Comparison of ENCODE assay signal across 8 cellular contexts in genomic region chr16:19210175-19210924, GRCh38. TPM values are rescaled to one million over a fixed set of nuclear protein-coding genes. Genes with fewer than 3 reads are reported as not detected.
A peak's percentile ranks its signal among the peaks of the same experiment; 100 is the strongest.
DNase-seq lines count a peak whose midpoint lies in the region; ATAC-seq and TF ChIP-seq lines count a peak whose summit lies in the region.

No MANE protein-coding gene starts in this region.

- no peak for TF ChIP-seq POLR2A in testis (IDR thresholded peaks at IDR 0.05)

- ATAC-seq in GM18858 (IDR thresholded peaks at IDR 0.05; ENCODE audit: unreplicated experiment), result peak; percentile 74
- ATAC-seq in HG02642 (IDR thresholded peaks at IDR 0.05; ENCODE audit: poor library complexity, unreplicated experiment), result peak; percentile 78
- peak; percentile 83 for ATAC-seq in memory B cell (ENCODE audit: low read depth)

- no peaks in the 10 kb centered on the region for H3K36me3 ChIP-seq in testis (ENCODE audit: low read depth, missing control alignments)

- no peaks in the 10 kb centered on the region for H3K27me3 Mint-ChIP-seq in memory B cell

- H3K27me3 ChIP-seq in testis, result no peaks in the 10 kb centered on the region

- H3K4me1 Mint-ChIP-seq in memory B cell, result peaks cover 26% of the 10 kb centered on the region

- H3K27ac ChIP-seq in testis, result no peak overlapping the region

- peaks cover 7% of the 10 kb centered on the region for H3K36me3 Mint-ChIP-seq in memory B cell

- H3K4me3 ChIP-seq in testis, result no peak overlapping the region

- no peaks in the 10 kb centered on the region for H3K9me3 ChIP-seq in testis

- 78 to 80% methylated on average over 10 of the region's 10 CpGs for WGBS in testis, 2 donors

- no peaks in the 10 kb centered on the region for H3K4me1 ChIP-seq in testis

- intact Hi-C loops in testis (cut with DNase I; ENCODE audit: low total_unique reads), result no loop called here

- H3K9me3 Mint-ChIP-seq in memory B cell, result peaks cover 9% of the 10 kb centered on the region

- peak overlapping the region; percentile 96 for H3K27ac Mint-ChIP-seq in memory B cell

- DNase-seq in NCI-H1930 (lab: John Stamatoyannopoulos, UW) (peak; percentile 6 to 66), memory B cell (ENCODE audit: low spot score in 2 of 2) (peak in 1 of 2 donors; percentile 57), testis (no peak), SK-N-DZ (ENCODE audit: low spot score) (no peak), NCI-H526 treated with DMSO at 0.1 percent for 48 hours (lab: John Stamatoyannopoulos, UW) (no peak), midbrain (lab: John Stamatoyannopoulos, UW) (no peak)

- H3K4me3 Mint-ChIP-seq in memory B cell, result peak overlapping the region; percentile 41

- no peak for TF ChIP-seq CTCF in testis (IDR thresholded peaks at IDR 0.05)

RNA-seq across cellular contexts. Expression of gene SYT17, which starts 42.3 kb away (rescaled TPM):
- total RNA-seq in testis, result 1 to 10 TPM; 3.1 to 3.7 TPM
- 0.75 TPM for polyA plus RNA-seq in testis (ENCODE audit: insufficient read depth, low read depth, low replicate concordance)
- 12.5 and 14.1 TPM in 2 replicates for polyA plus RNA-seq in SK-N-DZ (2014; cell fraction: cytosol; rRNA removed)
- polyA plus RNA-seq in SK-N-DZ (2014; cell fraction: nucleus; rRNA removed), result 12.4 and 13.3 TPM in 2 replicates

Comparison
In these comparisons a context has a peak if more than half of its experiments do, and no peak if none do; other contexts are left out.
1. DNase-seq: peak in NCI-H1930 (2 of 2); none in testis (single experiment), SK-N-DZ (single experiment), NCI-H526 treated with DMSO at 0.1 percent for 48 hours (single experiment) and midbrain (single experiment).
2. Peak in every context shown above with its lines, with median percentiles within 50 percentile points of each other: ATAC-seq.